ENCODE assay signal across 8 cellular contexts in the genomic region with DNA sequence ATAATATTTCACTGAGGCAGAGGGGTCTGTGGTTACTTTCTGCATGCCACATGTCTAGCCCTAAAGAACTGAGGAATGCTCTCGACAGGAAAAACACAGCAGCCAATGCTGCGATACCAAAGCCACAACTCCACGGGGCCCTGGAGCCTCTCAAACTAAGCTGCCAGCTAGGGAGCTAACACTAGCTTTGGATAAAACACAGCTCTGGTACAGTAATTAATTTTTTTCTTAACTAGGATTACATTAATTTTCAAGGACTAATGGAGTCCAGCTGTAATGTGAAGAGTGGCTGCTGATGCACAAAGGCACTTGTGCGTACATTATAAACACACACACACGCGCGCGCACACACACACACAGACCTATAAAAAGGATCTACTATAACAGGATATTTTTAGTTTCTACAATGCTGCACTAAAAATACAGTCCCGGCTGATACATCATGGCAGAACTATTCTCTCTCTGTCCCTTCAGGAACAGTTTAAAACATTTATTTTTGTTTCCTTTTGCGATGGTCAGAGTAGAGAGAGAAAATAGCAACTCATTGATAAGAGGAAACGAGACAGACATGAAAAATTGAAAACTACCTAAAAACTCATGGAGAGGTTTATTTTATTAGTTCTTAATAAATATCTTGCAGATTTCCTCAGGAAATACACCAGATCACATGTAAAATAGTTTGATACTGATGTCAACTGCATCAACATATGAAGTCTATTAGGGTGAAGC.
DNase-seq lines count a peak whose midpoint lies in the region; ATAC-seq and TF ChIP-seq lines count a peak whose summit lies in the region.

No MANE protein-coding gene starts in this region.

- peaks cover 50% of the 10 kb centered on the region for H3K4me1 Mint-ChIP-seq in T-helper 2 cell treated with Interferon-gamma antibody and Interleukin-4, amounts not matched to agents 5 μg/mL and 100 μg/mL, for 36 hours (ENCODE audit: low read depth)

- intact Hi-C loops in sciatic nerve (cut with DNase I): no loop called here

- TF ChIP-seq CTCF in GM12865 (IDR thresholded peaks at IDR 0.05; ENCODE audit: insufficient read depth, low read depth, low read length, missing control alignments) (no peak), fibroblast of pulmonary artery (IDR thresholded peaks at IDR 0.05; ENCODE audit: low read length, missing control alignments) (no peak)

- no peaks in the 10 kb centered on the region for H3K27me3 Mint-ChIP-seq in T-helper 2 cell treated with Interferon-gamma antibody and Interleukin-4, amounts not matched to agents 5 μg/mL and 100 μg/mL, for 36 hours (ENCODE audit: low read depth)

- ATAC-seq in sciatic nerve (peak; percentile 8), HG03439 (IDR thresholded peaks at IDR 0.05; ENCODE audit: unreplicated experiment) (no peak), GM19328 (IDR thresholded peaks at IDR 0.05; ENCODE audit: unreplicated experiment) (no peak)

- DNase-seq in GM12865 (ENCODE audit: low read depth) (peak; percentile 56), fibroblast of pulmonary artery (ENCODE audit: low read depth) (peak; percentile 66), sciatic nerve (ENCODE audit: low spot score) (no peak), DMS 273 treated with DMSO at 0.1 percent for 48 hours (lab: John Stamatoyannopoulos, UW) (no peak)
- no peak for DNase-seq in T-helper 2 cell treated with Interferon-gamma antibody and Interleukin-4, amounts not matched to agents 5 μg/mL and 100 μg/mL, for 36 hours (ENCODE audit: low spot score)
- DNase-seq in stimulated activated CD8-positive, alpha-beta memory T cell treated with anti-CD3 and anti-CD28 coated beads, Interleukin-4, amount 100 ng/mL, for 48 hours: no peak

- H3K9me3 Mint-ChIP-seq in T-helper 2 cell treated with Interferon-gamma antibody and Interleukin-4, amounts not matched to agents 5 μg/mL and 100 μg/mL, for 36 hours: no peaks in the 10 kb centered on the region

- H3K36me3 Mint-ChIP-seq in T-helper 2 cell treated with Interferon-gamma antibody and Interleukin-4, amounts not matched to agents 5 μg/mL and 100 μg/mL, for 36 hours (ENCODE audit: low read depth): peaks cover 33% of the 10 kb centered on the region

- H3K27ac Mint-ChIP-seq in T-helper 2 cell treated with Interferon-gamma antibody and Interleukin-4, amounts not matched to agents 5 μg/mL and 100 μg/mL, for 36 hours: peak overlapping the region; percentile 94

- H3K4me3 ChIP-seq in GM12865 (ENCODE audit: low read depth, low read length) (peak overlapping the region; percentile 81), fibroblast of pulmonary artery (replicated peaks; ENCODE audit: low read depth, low read length) (peak overlapping the region; percentile 17)

- H3K4me3 Mint-ChIP-seq in T-helper 2 cell treated with Interferon-gamma antibody and Interleukin-4, amounts not matched to agents 5 μg/mL and 100 μg/mL, for 36 hours: peak overlapping the region; percentile 81

Comparison
In these comparisons a context has a peak if more than half of its experiments do, and no peak if none do; other contexts are left out.
1. DNase-seq: peak in GM12865 (single experiment) and fibroblast of pulmonary artery (single experiment); none in T-helper 2 cell treated with Interferon-gamma antibody and Interleukin-4, amounts not matched to agents 5 μg/mL and 100 μg/mL, for 36 hours (single experiment), sciatic nerve (single experiment), stimulated activated CD8-positive, alpha-beta memory T cell treated with anti-CD3 and anti-CD28 coated beads, Interleukin-4, amount 100 ng/mL, for 48 hours (single experiment) and DMS 273 treated with DMSO at 0.1 percent for 48 hours (single experiment).